In genomic region chr16:23556881-23557778, GRCh38 we compare ENCODE assay signal across 8 cellular contexts. TPM values are rescaled to one million over a fixed set of nuclear protein-coding genes. Genes with fewer than 3 reads are reported as not detected.
DNase-seq lines count a peak whose midpoint lies in the region; ATAC-seq, FAIRE-seq and TF ChIP-seq lines count a peak whose summit lies in the region.

TSS of gene EARS2 (minus strand) at chr16:23557350. CDS start at chr16:23557343, 7 bp downstream.
TSS of gene UBFD1 (plus strand) at chr16:23557727. CDS start at chr16:23557743, 16 bp downstream.

- WGBS in HepG2 (ENCODE audit: low lambda C conversion rate), result under 1% methylated on average over 48 of the region's 65 CpGs

- H3K9ac ChIP-seq in HepG2 (ENCODE audit: insufficient read depth, low read depth, low read length), result peak within 1 kb of the TSS; percentile 96

- H4K20me1 ChIP-seq in HepG2 (ENCODE audit: insufficient read depth, low read length), result peaks cover 14% of the 10 kb centered on the region; the same call in 1 of the 2 replicates

- POLR2A ChIA-PET in HepG2 (lab: Yijun Ruan, JAX), result interaction anchor here (0.6 to 4.1 kb wide), 21 partner anchors 8 to 173 kb away, joined by 3 to 96 read pairs (median 7); partner anchors contain the start of genes COG7, DCTN5, GGA2 and NDUFAB1

- DNase-seq in CD1c-positive myeloid dendritic cell (ENCODE audit: extremely low spot score), result peak; percentile 98
- DNase-seq in NCI-H748 (lab: John Stamatoyannopoulos, UW; ENCODE audit: unreplicated experiment), result peak; percentile 99
- DNase-seq in activated CD4-positive, alpha-beta T cell treated with anti-CD3 and anti-CD28 coated beads, Interleukin-2, amount 50 U/mL, for 1 hour, result peak; percentile 90
- DNase-seq in dermis blood vessel endothelial cell, result peak; percentile 99
- peak; percentile 100 for DNase-seq in HepG2 (ENCODE audit: low spot score)
- DNase-seq in stimulated activated CD4-positive, alpha-beta T cell treated with anti-CD3 and anti-CD28 coated beads, Interleukin-4, amount 100 ng/mL, for 1 hour, result peak; percentile 97

- H3K4me1 ChIP-seq in HepG2 (ENCODE audit: insufficient read depth, low read length), result peaks cover 48% of the 10 kb centered on the region

- H3K4me3 ChIP-seq in HepG2 (replicated peaks in 1 of 3; ENCODE audit: insufficient read depth in 1 of 3, low read depth in 2 of 3, low read length in 3 of 3), result peak within 1 kb of the TSS; percentile 96 to 98 (median 97)

- peaks cover 0 to 3% of the 10 kb centered on the region in 2 experiments; a peak in 1 of 5 replicates for H3K27me3 ChIP-seq in HepG2 (ENCODE audit: control insufficient read depth in 1 of 2, insufficient read depth in 2 of 2, low read length in 2 of 2)

- H3K36me3 ChIP-seq in HepG2 (replicated peaks in 1 of 2; ENCODE audit: control insufficient read depth in 1 of 2, insufficient read depth in 2 of 2, low read length in 2 of 2), result peaks cover 16 to 42% of the 10 kb centered on the region in 2 experiments

- TF ChIP-seq EP300 in HepG2 (IDR thresholded peaks at IDR 0.05; ENCODE audit: low read depth in 2 of 2, low read length in 2 of 2) (peak in 1 of 2 experiments; percentile 70; a peak in 3 of 4 replicates), HepG2 (CRISPR knock-in tag; IDR thresholded peaks at IDR 0.05; ENCODE audit: borderline replicate concordance) (peak; percentile 51; the same call in 1 of the 2 replicates)

- FAIRE-seq in HepG2 (lab: Jason Lieb, UNC), result peak; percentile 75

- CTCF ChIA-PET in HepG2 (lab: Yijun Ruan, JAX; ENCODE audit: low intra/inter-chr PET ratio, low total read pairs), result interaction anchor here (1.4 to 2.3 kb wide), 3 partner anchors 17 to 53 kb away, joined by 5 to 12 read pairs (median 8); partner anchors contain the start of gene NDUFAB1

- ATAC-seq in GM19372 (IDR thresholded peaks at IDR 0.05; ENCODE audit: low read depth, unreplicated experiment) (peak; percentile 86), HG03558 (IDR thresholded peaks at IDR 0.05; ENCODE audit: extremely low read depth, unreplicated experiment) (peak; percentile 77), HepG2 (peak; percentile 96)

- TF ChIP-seq RAD21 in HepG2 (CRISPR knock-in tag; IDR thresholded peaks at IDR 0.05), result peak; percentile 76

- peak within 1 kb of the TSS; percentile 7 for H2AFZ ChIP-seq in HepG2 (ENCODE audit: low read length)

- H3K79me2 ChIP-seq in HepG2 (ENCODE audit: insufficient read depth, low read length), result peaks cover 53% of the 10 kb centered on the region

- peak within 1 kb of the TSS; percentile 95 for H3K4me2 ChIP-seq in HepG2 (ENCODE audit: low read depth, low read length)

- TF ChIP-seq CTCF in HepG2 (CRISPR knock-in tag; IDR thresholded peaks at IDR 0.05), result peak; percentile 100

- intact Hi-C loops in HepG2 (cut with micrococcal nuclease; ENCODE audit: unreplicated experiment), result loop anchor here (1.0 to 2.0 kb wide), 5 partner anchors 16 to 104 kb away; partner anchors contain the start of genes COG7, DCTN5, GGA2 and NDUFAB1

- in situ Hi-C loops in HepG2 (cut with HindIII; ENCODE audit: extremely low pct_ligation_motif_present, low pct_unique_long_range_greater_than_20kb), result no loop called here

- H3K27ac ChIP-seq in HepG2 (ENCODE audit: extremely low read length, insufficient read depth, low read length), result peak within 1 kb of the TSS; percentile 86

- TF ChIP-seq POLR2A in HepG2 (IDR thresholded peaks at IDR 0.05; ENCODE audit: insufficient read depth in 1 of 2, low read depth in 2 of 2, low read length in 2 of 2), result peak; percentile 85 to 98

- TSS peak; percentile 75 for BruUV-seq in HepG2 (replicated peaks; lab: Mats Ljungman, UMichigan)

- H3K9me3 ChIP-seq in HepG2 (ENCODE audit: low read length), result no peaks in the 10 kb centered on the region

TF ChIP-seq in HepG2, 621 proteins besides CTCF, POLR2A, EP300 and RAD21 (continues in another document):
- TF ChIP-seq ZSCAN29 (CRISPR knock-in tag; conservative IDR thresholded peaks at IDR 0.05) (peak; percentile 42; the same call in 1 of the 2 replicates), PHB2 (IDR thresholded peaks at IDR 0.05; ENCODE audit: partially characterized antibody) (no peak), ZNF777 (CRISPR knock-in tag; IDR thresholded peaks at IDR 0.05) (peak; percentile 85), UBTF (CRISPR knock-in tag; IDR thresholded peaks at IDR 0.05) (peak; percentile 73), GLI4 (CRISPR knock-in tag; IDR thresholded peaks at IDR 0.05; ENCODE audit: borderline replicate concordance) (no peak; the same call in none of the 2 replicates)

RNA-seq across cellular contexts. Expression of gene EARS2, which starts in this region (rescaled TPM):
- 27.4 and 36.1 TPM in 2 replicates for total RNA-seq in dermis blood vessel endothelial cell
- 80.4 and 84.2 TPM in 2 replicates for total RNA-seq in HepG2 (2016; rRNA removed; fragmentation: Illumina TruSeq; extraction: Trizol)
- total RNA-seq in HepG2 (2016; cell fraction: cytosol; rRNA removed; fragmentation: Illumina TruSeq; extraction: Trizol; ENCODE audit: low read depth), result 18.1 and 20.7 TPM in 2 replicates
- 79.1 and 84.4 TPM in 2 replicates for total RNA-seq in HepG2 (2016; cell fraction: insoluble cytoplasmic fraction; rRNA removed; fragmentation: Illumina TruSeq; extraction: Trizol)
- total RNA-seq in HepG2 (2016; cell fraction: membrane; rRNA removed; fragmentation: Illumina TruSeq; extraction: Trizol), result 44.8 and 49.7 TPM in 2 replicates
- total RNA-seq in HepG2 (2016; cell fraction: nucleus; rRNA removed; fragmentation: Illumina TruSeq; extraction: Trizol), result 64.8 and 79.0 TPM in 2 replicates
- 49.4 and 54.7 TPM in 2 replicates for polyA plus RNA-seq in HepG2 (2011; rRNA removed)
- polyA plus RNA-seq in HepG2 (2011; cell fraction: cytosol; rRNA removed), result 41.5 and 46.7 TPM in 2 replicates
- polyA plus RNA-seq in HepG2 (2011; cell fraction: nucleus; rRNA removed), result 131 and 162 TPM in 2 replicates
- polyA plus RNA-seq in HepG2 (2012), result 27.0 and 35.2 TPM in 2 replicates
- polyA plus RNA-seq in HepG2 (2016; cell fraction: cytosol; fragmentation: Illumina TruSeq; extraction: Trizol; ENCODE audit: low read depth), result 8.2 and 10.2 TPM in 2 replicates
- polyA plus RNA-seq in HepG2 (2016; cell fraction: insoluble cytoplasmic fraction; fragmentation: Illumina TruSeq; extraction: Trizol; ENCODE audit: low read depth), result 69.7 and 75.5 TPM in 2 replicates
- 20.9 and 22.2 TPM in 2 replicates for polyA plus RNA-seq in HepG2 (2016; cell fraction: membrane; fragmentation: Illumina TruSeq; extraction: Trizol; ENCODE audit: low read depth)
- 59.4 and 64.9 TPM in 2 replicates for polyA plus RNA-seq in HepG2 (2016; cell fraction: nucleus; fragmentation: Illumina TruSeq; extraction: Trizol; ENCODE audit: insufficient read depth, low read depth)
- polyA minus RNA-seq in HepG2 (2011; rRNA and poly(A)+ RNA removed; ENCODE audit: low replicate concordance), result 142 and 329 TPM in 2 replicates
- 36.3 and 43.7 TPM in 2 replicates for polyA minus RNA-seq in HepG2 (2011; cell fraction: cytosol; rRNA and poly(A)+ RNA removed)
- 112 and 117 TPM in 2 replicates for polyA minus RNA-seq in HepG2 (2011; cell fraction: nucleus; rRNA and poly(A)+ RNA removed)

RNA-seq across cellular contexts. Expression of gene UBFD1, which starts in this region (rescaled TPM):
- total RNA-seq in dermis blood vessel endothelial cell, result 105 and 132 TPM in 2 replicates
- 111 and 142 TPM in 2 replicates for total RNA-seq in HepG2 (2016; rRNA removed; fragmentation: Illumina TruSeq; extraction: Trizol)
- 27.2 and 33.8 TPM in 2 replicates for total RNA-seq in HepG2 (2016; cell fraction: cytosol; rRNA removed; fragmentation: Illumina TruSeq; extraction: Trizol; ENCODE audit: low read depth)
- total RNA-seq in HepG2 (2016; cell fraction: insoluble cytoplasmic fraction; rRNA removed; fragmentation: Illumina TruSeq; extraction: Trizol), result 112 and 143 TPM in 2 replicates
- total RNA-seq in HepG2 (2016; cell fraction: membrane; rRNA removed; fragmentation: Illumina TruSeq; extraction: Trizol), result 46.0 and 47.2 TPM in 2 replicates
- 80.6 and 99.3 TPM in 2 replicates for total RNA-seq in HepG2 (2016; cell fraction: nucleus; rRNA removed; fragmentation: Illumina TruSeq; extraction: Trizol)
- polyA plus RNA-seq in HepG2 (2011; rRNA removed), result 97.6 and 100 TPM in 2 replicates
- polyA plus RNA-seq in HepG2 (2011; cell fraction: cytosol; rRNA removed), result 98.1 and 112 TPM in 2 replicates
- 129 and 137 TPM in 2 replicates for polyA plus RNA-seq in HepG2 (2011; cell fraction: nucleus; rRNA removed)
- 83.8 and 88.4 TPM in 2 replicates for polyA plus RNA-seq in HepG2 (2012)
- polyA plus RNA-seq in HepG2 (2016; cell fraction: cytosol; fragmentation: Illumina TruSeq; extraction: Trizol; ENCODE audit: low read depth), result 31.2 and 32.8 TPM in 2 replicates
- polyA plus RNA-seq in HepG2 (2016; cell fraction: insoluble cytoplasmic fraction; fragmentation: Illumina TruSeq; extraction: Trizol; ENCODE audit: low read depth), result 119 and 123 TPM in 2 replicates
- 30.0 and 32.3 TPM in 2 replicates for polyA plus RNA-seq in HepG2 (2016; cell fraction: membrane; fragmentation: Illumina TruSeq; extraction: Trizol; ENCODE audit: low read depth)
- 89.9 and 95.2 TPM in 2 replicates for polyA plus RNA-seq in HepG2 (2016; cell fraction: nucleus; fragmentation: Illumina TruSeq; extraction: Trizol; ENCODE audit: insufficient read depth, low read depth)
- 49.6 and 117 TPM in 2 replicates for polyA minus RNA-seq in HepG2 (2011; rRNA and poly(A)+ RNA removed; ENCODE audit: low replicate concordance)
- 61.7 and 68.8 TPM in 2 replicates for polyA minus RNA-seq in HepG2 (2011; cell fraction: cytosol; rRNA and poly(A)+ RNA removed)
- 155 and 167 TPM in 2 replicates for polyA minus RNA-seq in HepG2 (2011; cell fraction: nucleus; rRNA and poly(A)+ RNA removed)

Comparison
In these comparisons a context has a peak if more than half of its experiments do, and no peak if none do; other contexts are left out.
1. Peak in every context shown above with its lines: DNase-seq, ATAC-seq, H3K4me3 ChIP-seq and H3K27ac ChIP-seq.